Comparison of ENCODE assay signal across 9 cellular contexts in genomic region chr20:33568378-33569289, GRCh38.
DNase-seq lines count a peak whose midpoint lies in the region; ATAC-seq and TF ChIP-seq lines count a peak whose summit lies in the region.
"Had no signal": no experiment of that assay in that cellular context is flagged by ENCODE, and none has a peak within 500 bp of the region (broad histone marks: within the 10 kb centered on the region; RNA-seq: fewer than 3 reads in every experiment).

No MANE protein-coding gene starts in this region.

- H3K27me3 Mint-ChIP-seq in CD8-positive, alpha-beta T cell (ENCODE audit: low read depth) = no peaks in the 10 kb centered on the region
- H3K27me3 Mint-ChIP-seq in effector memory CD8-positive, alpha-beta T cell = no peaks in the 10 kb centered on the region
- H3K27me3 Mint-ChIP-seq: central memory CD8-positive, alpha-beta T cell had no signal

- H3K27ac Mint-ChIP-seq in CD8-positive, alpha-beta T cell = no peak overlapping the region
- H3K27ac Mint-ChIP-seq in effector memory CD8-positive, alpha-beta T cell = peak overlapping the region in 1 of 2 donors; percentile 32

- no peaks in the 10 kb centered on the region for H3K36me3 ChIP-seq in CD8-positive, alpha-beta T cell (ENCODE audit: insufficient read depth, low read length)

- no peaks in the 10 kb centered on the region for H3K9me3 Mint-ChIP-seq in CD8-positive, alpha-beta T cell
- no peaks in the 10 kb centered on the region for H3K9me3 Mint-ChIP-seq in effector memory CD8-positive, alpha-beta T cell
- H3K9me3 Mint-ChIP-seq: central memory CD8-positive, alpha-beta T cell had no signal

- H3K36me3 Mint-ChIP-seq in CD8-positive, alpha-beta T cell = no peaks in the 10 kb centered on the region
- no peaks in the 10 kb centered on the region for H3K36me3 Mint-ChIP-seq in effector memory CD8-positive, alpha-beta T cell (ENCODE audit: insufficient read depth)

- no peak overlapping the region for H3K27ac ChIP-seq in CD8-positive, alpha-beta T cell (ENCODE audit: low read depth, low read length)

- peak; percentile 94 for DNase-seq in NCI-H82 treated with DMSO at 0.1 percent for 48 hours (lab: John Stamatoyannopoulos, UW; ENCODE audit: unreplicated experiment)
- peak; percentile 36 for DNase-seq in left cardiac atrium
- peak; percentile 34 for DNase-seq in stromal cell of bone marrow (ENCODE audit: low read depth)
- no peak for DNase-seq in NCI-H226
- no peak for DNase-seq in CD8-positive, alpha-beta T cell
- no peak for DNase-seq in effector memory CD8-positive, alpha-beta T cell

- no peak overlapping the region for H3K4me3 Mint-ChIP-seq in CD8-positive, alpha-beta T cell
- no peak overlapping the region for H3K4me3 Mint-ChIP-seq in effector memory CD8-positive, alpha-beta T cell
- H3K4me3 Mint-ChIP-seq: central memory CD8-positive, alpha-beta T cell had no signal

- no peaks in the 10 kb centered on the region for H3K9me3 ChIP-seq in CD8-positive, alpha-beta T cell (ENCODE audit: low read length)

- H3K4me1 Mint-ChIP-seq in CD8-positive, alpha-beta T cell (ENCODE audit: low read depth) = peaks cover 36% of the 10 kb centered on the region
- peaks cover 14 to 36% of the 10 kb centered on the region in 2 donors for H3K4me1 Mint-ChIP-seq in effector memory CD8-positive, alpha-beta T cell (ENCODE audit: low read depth in 2 of 2)

- no peak overlapping the region for H3K4me3 ChIP-seq in CD8-positive, alpha-beta T cell (ENCODE audit: low read depth, low read length)

- no peak for TF ChIP-seq CTCF in CD8-positive, alpha-beta T cell (IDR thresholded peaks at IDR 0.05)

- intact Hi-C loops in left cardiac atrium (cut with DNase I) = no loop called here
- intact Hi-C loops in CD8-positive, alpha-beta T cell (cut with DNase I, micrococcal nuclease) = no loop called here

- POLR2A ChIA-PET in CD8-positive, alpha-beta T cell (lab: Charles Lee) = interaction anchor here (1.0 to 1.6 kb wide), 2 partner anchors 10 to 13 kb away, joined by 3 to 6 read pairs; no protein-coding TSS in a partner anchor

- no peaks in the 10 kb centered on the region for H3K27me3 ChIP-seq in CD8-positive, alpha-beta T cell (ENCODE audit: insufficient read depth, low read length)

- CTCF ChIA-PET in CD8-positive, alpha-beta T cell (lab: Charles Lee) = interaction anchor here (1.1 kb wide), 1 partner anchor 68 kb away, joined by 3 read pairs; no protein-coding TSS in a partner anchor

- ATAC-seq in HG02981 (IDR thresholded peaks at IDR 0.05; ENCODE audit: unreplicated experiment) (peak; percentile 43), left cardiac atrium (peak; percentile 59 to 75), HG03108 (IDR thresholded peaks at IDR 0.05; ENCODE audit: unreplicated experiment) (no peak)
- no peak for ATAC-seq in CD8-positive, alpha-beta T cell
- no peak for ATAC-seq in effector memory CD8-positive, alpha-beta T cell (replicated peaks)

- peaks cover 3% of the 10 kb centered on the region for H3K4me1 ChIP-seq in CD8-positive, alpha-beta T cell (ENCODE audit: insufficient read depth, low read length)

Comparison
In these comparisons a context has a peak if more than half of its experiments do, and no peak if none do; other contexts are left out.
1. ATAC-seq: peak in HG02981 (single experiment) and left cardiac atrium (2 of 2); none in HG03108 (single experiment), CD8-positive, alpha-beta T cell (single experiment) and effector memory CD8-positive, alpha-beta T cell (single experiment).
2. DNase-seq: peak in NCI-H82 treated with DMSO at 0.1 percent for 48 hours (single experiment), left cardiac atrium (single experiment) and stromal cell of bone marrow (single experiment); none in NCI-H226 (single experiment), CD8-positive, alpha-beta T cell (0 of 7) and effector memory CD8-positive, alpha-beta T cell (0 of 3).